ENCODE assay signal across 8 cellular contexts in genomic region chr16:31074073-31074813, GRCh38. TPM values are rescaled to one million over a fixed set of nuclear protein-coding genes. Genes with fewer than 3 reads are reported as not detected.
DNase-seq lines count a peak whose midpoint lies in the region; ATAC-seq, FAIRE-seq and TF ChIP-seq lines count a peak whose summit lies in the region.

TSS of gene ZNF646 (plus strand) at chr16:31074422. CDS start at chr16:31076325, 1,903 bp downstream.
TSS of gene ZNF668 (minus strand) at chr16:31074240. CDS start at chr16:31064459, 9,781 bp downstream.

- no peaks in the 10 kb centered on the region for H3K27me3 Mint-ChIP-seq in natural killer cell treated with Interleukin-12 subunit alpha and Interleukin-12 subunit beta and Interleukin-15 and Interleukin-18, amount 100 ng/mL, for 72 hours

- no peaks in the 10 kb centered on the region for H3K9me2 ChIP-seq in Loucy (replicated peaks; ENCODE audit: low read depth, low read length)

- peak within 1 kb of the TSS; percentile 98 for H3K4me3 Mint-ChIP-seq in natural killer cell treated with Interleukin-12 subunit alpha and Interleukin-12 subunit beta and Interleukin-15 and Interleukin-18, amount 100 ng/mL, for 72 hours

- FAIRE-seq in H54 (lab: Jason Lieb, UNC), result peak; percentile 70

- peaks cover 3% of the 10 kb centered on the region for H3F3A ChIP-seq in Loucy (ENCODE audit: low read depth)

- peak within 1 kb of the TSS; percentile 96 for H3K4me3 ChIP-seq in Loucy (ENCODE audit: low read length, poor library complexity, severe bottlenecking)
- peak within 1 kb of the TSS; percentile 99 for H3K4me3 ChIP-seq in fibroblast of pulmonary artery (replicated peaks; ENCODE audit: low read depth, low read length)

- no peak for TF ChIP-seq CTCF in Loucy (conservative IDR thresholded peaks at IDR 0.05; ENCODE audit: low read length)
- no peak for TF ChIP-seq CTCF in fibroblast of pulmonary artery (IDR thresholded peaks at IDR 0.05; ENCODE audit: low read length, missing control alignments)

- peaks cover 21% of the 10 kb centered on the region for H3K4me1 ChIP-seq in Loucy (ENCODE audit: insufficient read depth, low read length, poor library complexity, severe bottlenecking)

- TF ChIP-seq POLR2A in H54 (IDR thresholded peaks at IDR 0.05; ENCODE audit: low read depth, low read length), result peak; percentile 33; the same call in 1 of the 2 replicates
- TF ChIP-seq POLR2A in Raji (IDR thresholded peaks at IDR 0.05; ENCODE audit: insufficient read depth, low read depth, low read length), result peak; percentile 92

- H2AFZ ChIP-seq in Loucy (ENCODE audit: low read length), result peak within 1 kb of the TSS; percentile 85

- peak within 1 kb of the TSS; percentile 92 to 93 for H3K27ac Mint-ChIP-seq in natural killer cell treated with Interleukin-12 subunit alpha and Interleukin-12 subunit beta and Interleukin-15 and Interleukin-18, amount 100 ng/mL, for 72 hours

- peaks cover 13% of the 10 kb centered on the region for H3K36me3 Mint-ChIP-seq in natural killer cell treated with Interleukin-12 subunit alpha and Interleukin-12 subunit beta and Interleukin-15 and Interleukin-18, amount 100 ng/mL, for 72 hours

- DNase-seq in ELF-1 (ENCODE audit: low read depth, low spot score) (peak; percentile 99), H54 (ENCODE audit: insufficient read length, low spot score) (peak; percentile 95), fibroblast of pulmonary artery (ENCODE audit: low read depth) (peak; percentile 100)
- peak; percentile 96 for DNase-seq in activated T-helper 9 cell treated with anti-CD3 and anti-CD28 coated beads, Interleukin-2, amount 50 U/mL, for 16 hours (ENCODE audit: low read depth)
- DNase-seq in natural killer cell treated with Interleukin-12 subunit alpha and Interleukin-12 subunit beta and Interleukin-15 and Interleukin-18, amount 100 ng/mL, for 72 hours (ENCODE audit: low spot score), result peak; percentile 99
- DNase-seq in stimulated activated naive CD8-positive, alpha-beta T cell treated with anti-CD3 and anti-CD28 coated beads, Interleukin-15, Interleukin-2, amounts not matched to agents 100 U/mL and 50 U/mL, for 24 hours, result peak; percentile 97

- H3K4me1 Mint-ChIP-seq in natural killer cell treated with Interleukin-12 subunit alpha and Interleukin-12 subunit beta and Interleukin-15 and Interleukin-18, amount 100 ng/mL, for 72 hours (ENCODE audit: low read depth in 2 of 2), result peaks cover 36% of the 10 kb centered on the region in 2 donors

- peaks cover 70% of the 10 kb centered on the region for H3K79me2 ChIP-seq in Loucy (ENCODE audit: insufficient read depth, low read length)

- H3K9me3 ChIP-seq in Loucy (ENCODE audit: insufficient read depth, low read depth, low read length), result no peaks in the 10 kb centered on the region

- peak; percentile 89 to 93 for ATAC-seq in natural killer cell treated with Interleukin-12 subunit alpha and Interleukin-12 subunit beta and Interleukin-15 and Interleukin-18, amount 100 ng/mL, for 72 hours
- ATAC-seq in stimulated activated naive CD8-positive, alpha-beta T cell treated with anti-CD3 and anti-CD28 coated beads, Interleukin-15, Interleukin-2, amounts not matched to agents 100 U/mL and 50 U/mL, for 24 hours, result peak; percentile 81

- H3K27me3 ChIP-seq in Loucy (ENCODE audit: insufficient read depth, low read length, poor library complexity, severe bottlenecking), result no peaks in the 10 kb centered on the region

- H4K20me1 ChIP-seq in Loucy (ENCODE audit: insufficient read depth, low read length, poor library complexity, severe bottlenecking), result peaks cover 37% of the 10 kb centered on the region

- H3K4me2 ChIP-seq in Loucy (ENCODE audit: low read depth, low read length, poor library complexity, severe bottlenecking), result peak within 1 kb of the TSS; percentile 97

- H3K36me3 ChIP-seq in Loucy (ENCODE audit: insufficient read depth, low read length), result peaks cover 15% of the 10 kb centered on the region; the same call in 1 of the 2 replicates

- peak within 1 kb of the TSS; percentile 94 for H3K9ac ChIP-seq in Loucy (ENCODE audit: low read depth, low read length, poor library complexity, severe bottlenecking)

- H3K9me3 Mint-ChIP-seq in natural killer cell treated with Interleukin-12 subunit alpha and Interleukin-12 subunit beta and Interleukin-15 and Interleukin-18, amount 100 ng/mL, for 72 hours, result no peaks in the 10 kb centered on the region

RNA-seq across cellular contexts. Expression of gene ZNF646, which starts in this region (rescaled TPM):
- 10 to 100 TPM; 25.8 to 26.3 TPM for total RNA-seq in natural killer cell treated with Interleukin-12 subunit alpha and Interleukin-12 subunit beta and Interleukin-15 and Interleukin-18, amount 100 ng/mL, for 72 hours

RNA-seq across cellular contexts. Expression of gene ZNF668, which starts in this region (rescaled TPM):
- total RNA-seq in natural killer cell treated with Interleukin-12 subunit alpha and Interleukin-12 subunit beta and Interleukin-15 and Interleukin-18, amount 100 ng/mL, for 72 hours, result 10 to 100 TPM; 16.4 to 30.5 TPM

Comparison
In these comparisons a context has a peak if more than half of its experiments do, and no peak if none do; other contexts are left out.
1. Peak in every context shown above with its lines: DNase-seq, ATAC-seq and H3K4me3 ChIP-seq.